In genomic region chr7:496528-497295, GRCh38 we compare ENCODE assay signal across 1 cellular context.
TF ChIP-seq lines count a peak whose summit lies in the region.

No MANE protein-coding gene starts in this region.

TF ChIP-seq in HepG2, 621 proteins besides CTCF, POLR2A, EP300 and RAD21 (continued from another document):
- TF ChIP-seq PATZ1 (CRISPR knock-in tag; IDR thresholded peaks at IDR 0.05) (no peak), BHLHE40 (IDR thresholded peaks at IDR 0.05; ENCODE audit: low read length) (no peak), ELK4 (CRISPR knock-in tag; IDR thresholded peaks at IDR 0.05; ENCODE audit: borderline replicate concordance) (no peak)
